ENCODE assay signal across 8 cellular contexts in genomic region chr12:69879007-69879960, GRCh38. TPM values are rescaled to one million over a fixed set of nuclear protein-coding genes. Genes with fewer than 3 reads are reported as not detected.
DNase-seq lines count a peak whose midpoint lies in the region; ATAC-seq and TF ChIP-seq lines count a peak whose summit lies in the region.

No MANE protein-coding gene starts in this region.

- H2AFZ ChIP-seq in DND-41 (ENCODE audit: low read depth, low read length) = no peak overlapping the region

- H3K79me2 ChIP-seq in DND-41 (ENCODE audit: insufficient read depth, low read length) = no peaks in the 10 kb centered on the region

- DNase-seq in DND-41 = peak; percentile 60
- DNase-seq in OCI-M1 (lab: John Stamatoyannopoulos, UW) = peak; percentile 80
- DNase-seq in activated T-cell treated with anti-CD3 and anti-CD28 coated beads, Interleukin-2, amount 50 U/mL, for 4 hours = peak; percentile 54
- peak; percentile 81 for DNase-seq in fibroblast of the aortic adventitia (ENCODE audit: low read depth)
- DNase-seq in occipital lobe (lab: John Stamatoyannopoulos, UW) = peak; percentile 55
- peak; percentile 88 for DNase-seq in testis

- H3K36me3 ChIP-seq in DND-41 (ENCODE audit: insufficient read depth, low read length) = no peaks in the 10 kb centered on the region
- H3K36me3 ChIP-seq in testis (ENCODE audit: low read depth, missing control alignments) = no peaks in the 10 kb centered on the region

- no peak overlapping the region for H3K4me3 Mint-ChIP-seq in activated T-cell treated with anti-CD3 and anti-CD28 coated beads, Interleukin-2, amount 50 U/mL, for 4 hours

- no peaks in the 10 kb centered on the region for H3K36me3 Mint-ChIP-seq in activated T-cell treated with anti-CD3 and anti-CD28 coated beads, Interleukin-2, amount 50 U/mL, for 4 hours (ENCODE audit: insufficient read depth)

- H3K27ac ChIP-seq in DND-41 (ENCODE audit: low read length) (no peak overlapping the region), testis (no peak overlapping the region)

- intact Hi-C loops in testis (cut with DNase I; ENCODE audit: low total_unique reads) = no loop called here

- H3K4me1 Mint-ChIP-seq in activated T-cell treated with anti-CD3 and anti-CD28 coated beads, Interleukin-2, amount 50 U/mL, for 4 hours (ENCODE audit: low read depth) = peaks cover 6% of the 10 kb centered on the region

- H3K4me3 ChIP-seq in DND-41 (ENCODE audit: low read depth in 1 of 2, low read length in 2 of 2) = no peak overlapping the region
- H3K4me3 ChIP-seq in fibroblast of the aortic adventitia (ENCODE audit: low read depth, low read length) = peak overlapping the region; percentile 57
- no peak overlapping the region for H3K4me3 ChIP-seq in testis

- peaks cover 29% of the 10 kb centered on the region for H3K27me3 Mint-ChIP-seq in activated T-cell treated with anti-CD3 and anti-CD28 coated beads, Interleukin-2, amount 50 U/mL, for 4 hours (ENCODE audit: low read depth)

- TF ChIP-seq CTCF in DND-41 (IDR thresholded peaks at IDR 0.05; ENCODE audit: borderline replicate concordance, extremely low read depth, low read length, poor library complexity, severe bottlenecking) = peak; percentile 93
- TF ChIP-seq CTCF in fibroblast of the aortic adventitia (IDR thresholded peaks at IDR 0.05; ENCODE audit: insufficient read depth, low read length) = peak; percentile 88
- peak; percentile 70 to 81 (median 70) for TF ChIP-seq CTCF in testis (IDR thresholded peaks at IDR 0.05)

- no peaks in the 10 kb centered on the region for H4K20me1 ChIP-seq in DND-41 (ENCODE audit: insufficient read depth, low read length)

- H3K27me3 ChIP-seq in DND-41 (ENCODE audit: insufficient read depth, low read length, poor library complexity) (no peaks in the 10 kb centered on the region), testis (no peaks in the 10 kb centered on the region)

- no peaks in the 10 kb centered on the region for H3K9me3 ChIP-seq in DND-41 (ENCODE audit: insufficient read depth, low read length, severe bottlenecking)
- H3K9me3 ChIP-seq in testis = no peaks in the 10 kb centered on the region

- no peak overlapping the region for H3K4me2 ChIP-seq in DND-41 (ENCODE audit: insufficient read depth, low read length)

- no peak for TF ChIP-seq EP300 in Ishikawa (IDR thresholded peaks at IDR 0.05; ENCODE audit: borderline replicate concordance)

- WGBS in testis, 2 donors = 13 to 17% methylated on average over 23 of the region's 23 CpGs

- no peaks in the 10 kb centered on the region for H3K9me3 Mint-ChIP-seq in activated T-cell treated with anti-CD3 and anti-CD28 coated beads, Interleukin-2, amount 50 U/mL, for 4 hours

- peak; percentile 98 for TF ChIP-seq RAD21 in Ishikawa (IDR thresholded peaks at IDR 0.05; ENCODE audit: low read depth)

- ATAC-seq in DND-41 (ENCODE audit: insufficient read depth, low read depth) (peak; percentile 95), GM21619 (IDR thresholded peaks at IDR 0.05; ENCODE audit: unreplicated experiment) (peak; percentile 91)
- ATAC-seq in activated T-cell treated with anti-CD3 and anti-CD28 coated beads, Interleukin-2, amount 50 U/mL, for 4 hours = peak; percentile 82 to 87

- no peak for TF ChIP-seq POLR2A in testis (IDR thresholded peaks at IDR 0.05)

- H3K9ac ChIP-seq in DND-41 (ENCODE audit: low read depth, low read length) = no peak overlapping the region

- H3K4me1 ChIP-seq in DND-41 (ENCODE audit: insufficient read depth, low read length) (no peaks in the 10 kb centered on the region), testis (no peaks in the 10 kb centered on the region)

TF ChIP-seq in Ishikawa, 13 proteins besides CTCF, POLR2A, EP300 and RAD21:
- TF ChIP-seq TEAD4 (IDR thresholded peaks at IDR 0.05) = no peak
- no peak for TF ChIP-seq MAX (IDR thresholded peaks at IDR 0.05)
- TF ChIP-seq ZBTB7A (IDR thresholded peaks at IDR 0.05; ENCODE audit: low read depth) = no peak
- TF ChIP-seq NFIC (IDR thresholded peaks at IDR 0.05) = no peak
- TF ChIP-seq FOXM1 (IDR thresholded peaks at IDR 0.05; ENCODE audit: borderline replicate concordance, low read depth) = no peak
- TF ChIP-seq, protein P1, sequence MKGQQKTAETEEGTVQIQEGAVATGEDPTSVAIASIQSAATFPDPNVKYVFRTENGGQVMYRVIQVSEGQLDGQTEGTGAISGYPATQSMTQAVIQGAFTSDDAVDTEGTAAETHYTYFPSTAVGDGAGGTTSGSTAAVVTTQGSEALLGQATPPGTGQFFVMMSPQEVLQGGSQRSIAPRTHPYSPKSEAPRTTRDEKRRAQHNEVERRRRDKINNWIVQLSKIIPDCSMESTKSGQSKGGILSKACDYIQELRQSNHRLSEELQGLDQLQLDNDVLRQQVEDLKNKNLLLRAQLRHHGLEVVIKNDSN (IDR thresholded peaks at IDR 0.05) = no peak
TF ChIP-seq in Ishikawa: peak in this region for 0.

RNA-seq across cellular contexts. Expression of gene MYRFL, which starts 54.3 kb away (rescaled TPM):
- not detected for total RNA-seq in activated T-cell treated with anti-CD3 and anti-CD28 coated beads, Interleukin-2, amount 50 U/mL, for 4 hours
- total RNA-seq in fibroblast of the aortic adventitia (ENCODE audit: low replicate concordance) (not detected in 2 replicates), occipital lobe (0.78 TPM), testis (1 to 10 TPM in 1 of 2 donors, under 1 TPM in 1; 0.87 to 1.0 TPM)
- polyA plus RNA-seq in testis (ENCODE audit: insufficient read depth, low read depth, low replicate concordance) = 8.0 TPM
